Comparison of ENCODE assay signal across 32 cellular contexts in genomic region chr15:94723801-94724200, GRCh38.
"Had no signal": no experiment of that assay in that cellular context is flagged by ENCODE, and none has a peak within 500 bp of the region (broad histone marks: within the 10 kb centered on the region; RNA-seq: fewer than 3 reads in every experiment).

No MANE protein-coding gene starts in this region.

- DNase-seq: activated CD4-positive, alpha-beta T cell treated with anti-CD3 and anti-CD28 coated beads for 48 hours; activated CD4-positive, alpha-beta T cell treated with anti-CD3 and anti-CD28 coated beads, Interleukin-2, amount 50 U/mL, for 48 hours; activated CD8-positive, alpha-beta memory T cell treated with anti-CD3 and anti-CD28 coated beads for 24 hours; activated effector memory CD4-positive, alpha-beta T cell treated with Interleukin-2 at 50 U/mL for 16 hours; activated naive CD4-positive, alpha-beta T cell treated with Interleukin-2 at 50 U/mL for 16 hours; anterior cingulate cortex; cerebellar nuclear complex; colonic mucosa; dorsolateral prefrontal cortex; effector memory CD4-positive, alpha-beta T cell; erythroblast; head of caudate nucleus; hypothalamus; immature natural killer cell; mesenchymal stem cell; natural killer cell; occipital lobe; stimulated activated CD4-positive, alpha-beta T cell treated with anti-CD3 and anti-CD28 coated beads, Interleukin-1b, Interleukin-23, amount 100 ng/mL, for 48 hours; stimulated activated CD4-positive, alpha-beta T cell treated with anti-CD3 and anti-CD28 coated beads, Interleukin-4, amount 100 ng/mL, for 4 hours; stimulated activated CD8-positive, alpha-beta memory T cell treated with anti-CD3 and anti-CD28 coated beads, Interleukin-4, amount 100 ng/mL, for 48 hours; stimulated activated naive CD8-positive, alpha-beta T cell treated with anti-CD3 and anti-CD28 coated beads, Interleukin-15, amount 100 ng/mL, for 72 hours; substantia nigra; T-helper 9 cell; uterus; WERI-Rb-1 had no signal

- H3K4me3 ChIP-seq: cardiac muscle cell, colonic mucosa, dorsolateral prefrontal cortex, gastroesophageal sphincter, neural progenitor cell, right atrium auricular region, smooth muscle cell, uterus had no signal

- H3K27me3 ChIP-seq: cardiac muscle cell, colonic mucosa, gastroesophageal sphincter, neural progenitor cell, right atrium auricular region, uterus had no signal

- H3K36me3 ChIP-seq: cardiac muscle cell, colonic mucosa, gastroesophageal sphincter, neural progenitor cell, right atrium auricular region, uterus, WERI-Rb-1 had no signal

- ATAC-seq: activated CD4-positive, CD25-positive, alpha-beta regulatory T cell treated with anti-CD3 and anti-CD28 coated beads, Interleukin-2, amount 50 U/mL, for 24 hours; gastroesophageal sphincter; natural killer cell; stimulated activated memory B cell treated with anti-CD40 and anti-IgM and Interleukin-4, amounts not matched to agents 10 μg/mL and 1 μg/mL and 100 μg/mL, for 72 hours; stimulated activated naive CD8-positive, alpha-beta T cell treated with anti-CD3 and anti-CD28 coated beads, Interleukin-15, amount 100 ng/mL, for 72 hours had no signal
